In genomic region chr4:3613980-3614730, GRCh38 we compare ENCODE assay signal across 1 cellular context.
A peak's percentile ranks its signal among the peaks of the same experiment; 100 is the strongest.
TF ChIP-seq lines count a peak whose summit lies in the region.

No MANE protein-coding gene starts in this region.

TF ChIP-seq in SK-N-SH, 30 proteins besides CTCF, POLR2A, EP300 and RAD21 (continued from another document):
- TF ChIP-seq PBX3 (IDR thresholded peaks at IDR 0.05) (no peak), TCF12 (IDR thresholded peaks at IDR 0.05) (no peak), ELF1 (IDR thresholded peaks at IDR 0.05) (no peak), CHD2 (IDR thresholded peaks at IDR 0.05; ENCODE audit: low read length, partially characterized antibody) (peak; percentile 68), YY1 (IDR thresholded peaks at IDR 0.05; ENCODE audit: low read depth) (no peak), MXI1 (IDR thresholded peaks at IDR 0.05; ENCODE audit: low read depth, low read length) (peak; percentile 82; the same call in 1 of the 2 replicates), ZBTB33 (IDR thresholded peaks at IDR 0.05; ENCODE audit: borderline replicate concordance, low read depth) (no peak), USF1 (IDR thresholded peaks at IDR 0.05; ENCODE audit: borderline replicate concordance, low read depth) (no peak), SMC3 (IDR thresholded peaks at IDR 0.05; ENCODE audit: low read depth, low read length) (peak; percentile 18; the same call in 1 of the 2 replicates), RCOR1 (IDR thresholded peaks at IDR 0.05; ENCODE audit: low read length) (peak; percentile 89), USF2 (IDR thresholded peaks at IDR 0.05; ENCODE audit: borderline replicate concordance, low read depth, low read length) (no peak), IRF3 (IDR thresholded peaks at IDR 0.05; ENCODE audit: low read depth, low read length) (no peak), FOXM1 (IDR thresholded peaks at IDR 0.05; ENCODE audit: low read depth) (no peak), EZH2phosphoT487 (IDR thresholded peaks at IDR 0.05; ENCODE audit: borderline replicate concordance, low read depth) (no peak), SIN3A (IDR thresholded peaks at IDR 0.05; ENCODE audit: borderline replicate concordance, low read depth, low read length) (no peak), RXRA (IDR thresholded peaks at IDR 0.05; ENCODE audit: borderline replicate concordance, low read depth) (no peak), NRF1 (IDR thresholded peaks at IDR 0.05; ENCODE audit: low read depth, low read length) (no peak), RFX5 (IDR thresholded peaks at IDR 0.05; ENCODE audit: low read length) (no peak), POLR2AphosphoS5 (IDR thresholded peaks at IDR 0.05; ENCODE audit: low read depth, low read length) (no peak), GABPA (IDR thresholded peaks at IDR 0.05; ENCODE audit: low read depth) (no peak), NFIC (IDR thresholded peaks at IDR 0.05; ENCODE audit: borderline replicate concordance) (no peak), MEF2A (IDR thresholded peaks at IDR 0.05; ENCODE audit: borderline replicate concordance, low read depth) (no peak), MAX (IDR thresholded peaks at IDR 0.05; ENCODE audit: low read depth) (no peak), FOXJ3 (CRISPR knock-in tag; IDR thresholded peaks at IDR 0.05) (peak; percentile 84; the same call in 1 of the 2 replicates), REST (IDR thresholded peaks at IDR 0.05; ENCODE audit: low read depth, low read length) (no peak)
